In the genomic region with DNA sequence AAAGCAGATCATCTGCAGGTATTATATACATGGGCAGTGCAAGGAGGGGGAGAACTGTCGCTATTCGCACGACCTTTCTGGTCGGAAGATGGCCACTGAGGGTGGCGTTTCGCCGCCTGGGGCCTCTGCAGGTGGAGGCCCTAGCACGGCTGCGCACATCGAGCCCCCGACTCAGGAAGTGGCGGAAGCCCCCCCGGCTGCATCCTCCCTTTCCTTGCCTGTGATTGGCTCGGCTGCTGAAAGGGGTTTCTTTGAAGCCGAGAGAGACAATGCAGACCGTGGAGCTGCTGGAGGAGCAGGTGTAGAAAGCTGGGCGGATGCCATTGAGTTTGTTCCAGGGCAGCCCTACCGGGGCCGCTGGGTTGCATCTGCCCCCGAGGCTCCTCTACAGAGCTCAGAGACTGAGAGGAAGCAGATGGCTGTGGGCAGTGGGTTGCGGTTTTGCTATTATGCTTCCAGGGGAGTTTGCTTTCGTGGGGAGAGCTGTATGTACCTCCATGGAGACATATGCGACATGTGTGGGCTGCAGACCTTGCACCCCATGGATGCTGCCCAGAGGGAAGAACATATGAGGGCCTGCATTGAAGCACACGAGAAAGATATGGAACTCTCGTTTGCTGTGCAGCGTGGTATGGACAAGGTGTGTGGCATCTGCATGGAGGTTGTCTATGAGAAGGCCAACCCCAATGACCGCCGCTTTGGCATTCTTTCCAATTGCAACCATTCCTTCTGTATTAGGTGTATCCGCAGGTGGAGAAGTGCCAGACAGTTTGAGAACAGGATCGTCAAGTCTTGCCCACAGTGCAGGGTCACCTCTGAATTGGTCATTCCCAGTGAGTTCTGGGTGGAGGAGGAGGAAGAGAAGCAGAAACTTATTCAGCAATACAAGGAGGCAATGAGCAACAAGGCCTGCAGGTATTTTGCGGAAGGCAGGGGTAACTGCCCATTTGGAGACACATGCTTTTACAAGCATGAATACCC, we compare ENCODE assay signal across 9 cellular contexts. TPM values are rescaled to one million over a fixed set of nuclear protein-coding genes. Genes with fewer than 3 reads are reported as not detected.
DNase-seq lines count a peak whose midpoint lies in the region; ATAC-seq and TF ChIP-seq lines count a peak whose summit lies in the region.
"Had no signal": no experiment of that assay in that cellular context is flagged by ENCODE, and none has a peak within 500 bp of the region (broad histone marks: within the 10 kb centered on the region; RNA-seq: fewer than 3 reads in every experiment).

No MANE protein-coding gene starts in this region.

- H3K36me3 Mint-ChIP-seq in naive B cell, result no peaks in the 10 kb centered on the region
- H3K36me3 Mint-ChIP-seq: natural killer cell treated with Interleukin-12 subunit alpha and Interleukin-12 subunit beta and Interleukin-15 and Interleukin-18, amount 100 ng/mL, for 72 hours had no signal

- peaks cover 0 to 8% (median 0%) of the 10 kb centered on the region in 3 donors for H3K27me3 Mint-ChIP-seq in naive B cell
- H3K27me3 Mint-ChIP-seq: natural killer cell treated with Interleukin-12 subunit alpha and Interleukin-12 subunit beta and Interleukin-15 and Interleukin-18, amount 100 ng/mL, for 72 hours had no signal

- peak overlapping the region in 7 of 8 donors; percentile 28 to 86 (median 51) for H3K4me3 Mint-ChIP-seq in naive B cell
- H3K4me3 Mint-ChIP-seq: natural killer cell treated with Interleukin-12 subunit alpha and Interleukin-12 subunit beta and Interleukin-15 and Interleukin-18, amount 100 ng/mL, for 72 hours had no signal

- no peak for TF ChIP-seq POLR2A in erythroblast (IDR thresholded peaks at IDR 0.05; ENCODE audit: low read length)

- peak; percentile 84 for DNase-seq in NCI-H526 treated with DMSO at 0.1 percent for 48 hours (lab: John Stamatoyannopoulos, UW)
- DNase-seq in activated naive CD4-positive, alpha-beta T cell treated with anti-CD3 and anti-CD28 coated beads, Interleukin-2, amount 50 U/mL, for 16 hours, result peak; percentile 30
- DNase-seq in naive B cell, result no peak
- DNase-seq in erythroblast (lab: John Stamatoyannopoulos, UW), result no peak
- DNase-seq in OCI-M2 (lab: John Stamatoyannopoulos, UW; ENCODE audit: unreplicated experiment), result no peak

- H3K4me1 Mint-ChIP-seq in naive B cell, result no peaks in the 10 kb centered on the region

- H3K9me3 Mint-ChIP-seq in naive B cell, result peaks cover 0 to 3% (median 0%) of the 10 kb centered on the region in 7 donors
- H3K9me3 Mint-ChIP-seq: natural killer cell treated with Interleukin-12 subunit alpha and Interleukin-12 subunit beta and Interleukin-15 and Interleukin-18, amount 100 ng/mL, for 72 hours had no signal

- ATAC-seq in HG02759 (IDR thresholded peaks at IDR 0.05; ENCODE audit: unreplicated experiment) (peak; percentile 68), naive B cell (ENCODE audit: low read depth in 2 of 2) (peak in 1 of 2 donors; percentile 20), GM18519 (IDR thresholded peaks at IDR 0.05; ENCODE audit: low FRiP score, unreplicated experiment) (no peak), GM21515 (IDR thresholded peaks at IDR 0.05; ENCODE audit: unreplicated experiment) (no peak)

- no peak overlapping the region for H3K27ac Mint-ChIP-seq in naive B cell

RNA-seq across cellular contexts. Expression of a gene that starts 0.9 kb away (rescaled TPM):
- 1 to 10 TPM in 2 of 6 donors, under 1 TPM in 2, not detected in 2; 0.15 to 1.8 (median 0.94) TPM for polyA plus RNA-seq in naive B cell (ENCODE audit: low read depth in 6 of 6)

Comparison
In these comparisons a context has a peak if more than half of its experiments do, and no peak if none do; other contexts are left out.
1. DNase-seq: peak in NCI-H526 treated with DMSO at 0.1 percent for 48 hours (single experiment) and activated naive CD4-positive, alpha-beta T cell treated with anti-CD3 and anti-CD28 coated beads, Interleukin-2, amount 50 U/mL, for 16 hours (single experiment); none in naive B cell (single experiment), erythroblast (0 of 2) and OCI-M2 (single experiment).